33 cellular contexts compared by ENCODE assay signal in genomic region chr9:102569436-102569835, GRCh38.
"Had no signal": no experiment of that assay in that cellular context is flagged by ENCODE, and none has a peak within 500 bp of the region (broad histone marks: within the 10 kb centered on the region; RNA-seq: fewer than 3 reads in every experiment).

No MANE protein-coding gene starts in this region.

- H3K4me1 Mint-ChIP-seq: activated CD4-positive, alpha-beta T cell treated with anti-CD3 and anti-CD28 coated beads, Interleukin-2, amount 10 ng/mL, durations not matched to agents 24 days and 14 days; activated naive CD4-positive, alpha-beta T cell treated with anti-CD3 and anti-CD28 coated beads, Interleukin-2, amount 50 U/mL, for 24 hours; activated naive CD8-positive, alpha-beta T cell treated with anti-CD3 and anti-CD28 coated beads, Interleukin-2, amount 10 ng/mL, durations not matched to agents 7 days and 5 days; activated T-helper 17 cell treated with anti-CD3 and anti-CD28 coated beads, Interleukin-2, amount 50 U/mL, for 72 hours; central memory CD8-positive, alpha-beta T cell had no signal

- H3K36me3 Mint-ChIP-seq: activated naive CD4-positive, alpha-beta T cell treated with anti-CD3 and anti-CD28 coated beads, Interleukin-2, amount 50 U/mL, for 24 hours; activated naive CD8-positive, alpha-beta T cell treated with anti-CD3 and anti-CD28 coated beads, Interleukin-2, amount 10 ng/mL, durations not matched to agents 7 days and 5 days had no signal

- H3K4me3 ChIP-seq: ascending aorta, cardiac muscle cell, SJCRH30, SK-N-MC had no signal

- ATAC-seq: activated CD8-positive, alpha-beta T cell treated with anti-CD3 and anti-CD28 coated beads for 36 hours; activated T-cell treated with anti-CD3 and anti-CD28 coated beads, Interleukin-2, amount 50 U/mL, for 72 hours; activated T-helper 17 cell treated with anti-CD3 and anti-CD28 coated beads, Interleukin-2, amount 50 U/mL, for 72 hours had no signal

- H3K4me1 ChIP-seq: ascending aorta, SJCRH30 had no signal

- H3K9me3 Mint-ChIP-seq: activated CD4-positive, alpha-beta T cell treated with anti-CD3 and anti-CD28 coated beads, Interleukin-2, amount 10 ng/mL, durations not matched to agents 24 days and 14 days; activated CD8-positive, alpha-beta T cell treated with anti-CD3 and anti-CD28 coated beads for 36 hours; activated naive CD4-positive, alpha-beta T cell treated with anti-CD3 and anti-CD28 coated beads, Interleukin-2, amount 50 U/mL, for 24 hours; activated naive CD8-positive, alpha-beta T cell treated with anti-CD3 and anti-CD28 coated beads, Interleukin-2, amount 10 ng/mL, durations not matched to agents 7 days and 5 days; T-helper 1 cell treated with Interleukin-12 subunit alpha and Interleukin-12 subunit beta and Interleukin-4 antibody, amounts not matched to agents 30 μg/mL and 1 μg/mL, for 36 hours had no signal

- H3K9ac ChIP-seq: KMS-11 had no signal

- H3K27ac ChIP-seq: ascending aorta, cardiac muscle cell, KMS-11, SJCRH30, SK-N-MC had no signal

- H3K9me3 ChIP-seq: ascending aorta had no signal

- H3K27me3 Mint-ChIP-seq: activated CD4-positive, alpha-beta T cell treated with anti-CD3 and anti-CD28 coated beads, Interleukin-2, amount 10 ng/mL, durations not matched to agents 24 days and 14 days; activated CD8-positive, alpha-beta T cell treated with anti-CD3 and anti-CD28 coated beads for 36 hours; activated naive CD4-positive, alpha-beta T cell treated with anti-CD3 and anti-CD28 coated beads, Interleukin-2, amount 50 U/mL, for 24 hours; activated naive CD8-positive, alpha-beta T cell treated with anti-CD3 and anti-CD28 coated beads, Interleukin-2, amount 10 ng/mL, durations not matched to agents 7 days and 5 days; activated T-helper 17 cell treated with anti-CD3 and anti-CD28 coated beads, Interleukin-2, amount 50 U/mL, for 72 hours; central memory CD8-positive, alpha-beta T cell had no signal

- H3K27me3 ChIP-seq: ascending aorta, cardiac muscle cell, SJCRH30 had no signal

- H3K27ac Mint-ChIP-seq: activated CD4-positive, alpha-beta T cell treated with anti-CD3 and anti-CD28 coated beads, Interleukin-2, amount 10 ng/mL, durations not matched to agents 24 days and 14 days; activated CD8-positive, alpha-beta T cell treated with anti-CD3 and anti-CD28 coated beads for 36 hours; activated naive CD4-positive, alpha-beta T cell treated with anti-CD3 and anti-CD28 coated beads, Interleukin-2, amount 50 U/mL, for 24 hours; activated naive CD8-positive, alpha-beta T cell treated with anti-CD3 and anti-CD28 coated beads, Interleukin-2, amount 10 ng/mL, durations not matched to agents 7 days and 5 days; activated T-cell treated with anti-CD3 and anti-CD28 coated beads, Interleukin-2, amount 50 U/mL, for 72 hours; activated T-helper 17 cell treated with anti-CD3 and anti-CD28 coated beads, Interleukin-2, amount 50 U/mL, for 72 hours; T-helper 1 cell treated with Interleukin-12 subunit alpha and Interleukin-12 subunit beta and Interleukin-4 antibody, amounts not matched to agents 30 μg/mL and 1 μg/mL, for 36 hours; T-helper 2 cell treated with Interferon-gamma antibody and Interleukin-4, amounts not matched to agents 5 μg/mL and 100 μg/mL, for 36 hours had no signal

- DNase-seq: activated CD4-positive, alpha-beta T cell treated with anti-CD3 and anti-CD28 coated beads, Interleukin-2, amount 10 ng/mL, durations not matched to agents 24 days and 14 days; activated CD4-positive, alpha-beta T cell treated with anti-CD3 and anti-CD28 coated beads, Interleukin-2, amount 50 U/mL, for 4 hours; activated CD4-positive, CD25-positive, alpha-beta regulatory T cell; activated CD8-positive, alpha-beta T cell treated with anti-CD3 and anti-CD28 coated beads for 36 hours; activated effector memory CD4-positive, alpha-beta T cell treated with anti-CD3 and anti-CD28 coated beads, Interleukin-2, amount 50 U/mL, for 16 hours; activated naive CD4-positive, alpha-beta T cell treated with Interleukin-2 at 50 U/mL for 16 hours; activated naive CD8-positive, alpha-beta T cell treated with anti-CD3 and anti-CD28 coated beads, Interleukin-2, amount 10 ng/mL, durations not matched to agents 7 days and 5 days; activated T-cell treated with anti-CD3 and anti-CD28 coated beads, Interleukin-2, amount 50 U/mL, for 1 hour; activated T-cell treated with anti-CD3 and anti-CD28 coated beads, Interleukin-2, amount 50 U/mL, for 72 hours; amygdala; NCI-H1092 treated with DMSO at 0.1 percent for 48 hours; NCI-H1417; NCI-H146; NCI-H187; NCI-H2029 treated with DMSO at 0.1 percent for 48 hours; NCI-H2107; NCI-H2171; NCI-H510A; NCI-H526; NCI-H748 treated with DMSO at 0.1 percent for 48 hours; NK-92 treated with Interleukin-12 subunit alpha and Interleukin-12 subunit beta, amount 100 ng/mL, for 24 hours; OCI-M1; SHP77; SJCRH30 had no signal

- H3K4me2 ChIP-seq: KMS-11 had no signal

- H3K36me3 ChIP-seq: ascending aorta, cardiac muscle cell, SJCRH30 had no signal

- H3K4me3 Mint-ChIP-seq: activated CD4-positive, alpha-beta T cell treated with anti-CD3 and anti-CD28 coated beads, Interleukin-2, amount 10 ng/mL, durations not matched to agents 24 days and 14 days; activated CD8-positive, alpha-beta T cell treated with anti-CD3 and anti-CD28 coated beads for 36 hours; activated naive CD4-positive, alpha-beta T cell treated with anti-CD3 and anti-CD28 coated beads, Interleukin-2, amount 50 U/mL, for 24 hours; activated naive CD8-positive, alpha-beta T cell treated with anti-CD3 and anti-CD28 coated beads, Interleukin-2, amount 10 ng/mL, durations not matched to agents 7 days and 5 days; activated T-cell treated with anti-CD3 and anti-CD28 coated beads, Interleukin-2, amount 50 U/mL, for 72 hours; activated T-helper 17 cell treated with anti-CD3 and anti-CD28 coated beads, Interleukin-2, amount 50 U/mL, for 72 hours; central memory CD8-positive, alpha-beta T cell; T-helper 1 cell treated with Interleukin-12 subunit alpha and Interleukin-12 subunit beta and Interleukin-4 antibody, amounts not matched to agents 30 μg/mL and 1 μg/mL, for 36 hours; T-helper 2 cell treated with Interferon-gamma antibody and Interleukin-4, amounts not matched to agents 5 μg/mL and 100 μg/mL, for 36 hours had no signal
